Comparison of ENCODE assay signal across 15 cellular contexts in genomic region chr10:31728698-31729224, GRCh38.
"Had no signal": no experiment of that assay in that cellular context is flagged by ENCODE, and none has a peak within 500 bp of the region (broad histone marks: within the 10 kb centered on the region; RNA-seq: fewer than 3 reads in every experiment).

No MANE protein-coding gene starts in this region.

- ATAC-seq: heart left ventricle, left colon, lower lobe of right lung had no signal

- H3K4me1 ChIP-seq: heart left ventricle, lower lobe of right lung, parathyroid adenoma had no signal

- H3K36me3 ChIP-seq: heart left ventricle, lower lobe of right lung, neutrophil, thoracic aorta had no signal

- H3K4me1 Mint-ChIP-seq: activated CD4-positive, alpha-beta T cell treated with anti-CD3 and anti-CD28 coated beads, Interleukin-2, amount 10 ng/mL, durations not matched to agents 7 days and 5 days; activated naive CD8-positive, alpha-beta T cell treated with anti-CD3 and anti-CD28 coated beads for 36 hours had no signal

- H3K27ac ChIP-seq: heart left ventricle, lower lobe of right lung, neutrophil, parathyroid adenoma, thoracic aorta had no signal

- H3K9ac ChIP-seq: parathyroid adenoma had no signal

- H3K9me3 ChIP-seq: lower lobe of right lung, neutrophil, thoracic aorta had no signal

- H3K4me3 ChIP-seq: heart left ventricle, lower lobe of right lung, thoracic aorta had no signal

- H3K36me3 Mint-ChIP-seq: activated naive CD8-positive, alpha-beta T cell treated with anti-CD3 and anti-CD28 coated beads for 36 hours had no signal

- H3K27ac Mint-ChIP-seq: activated CD4-positive, alpha-beta T cell treated with anti-CD3 and anti-CD28 coated beads, Interleukin-2, amount 10 ng/mL, durations not matched to agents 7 days and 5 days; activated naive CD8-positive, alpha-beta T cell treated with anti-CD3 and anti-CD28 coated beads for 36 hours; T-helper 2 cell treated with Interferon-gamma antibody and Interleukin-4, amounts not matched to agents 5 μg/mL and 100 μg/mL, for 36 hours had no signal

- DNase-seq: activated CD4-positive, alpha-beta T cell treated with anti-CD3 and anti-CD28 coated beads, Interleukin-2, amount 10 ng/mL, durations not matched to agents 7 days and 5 days; activated CD4-positive, CD25-positive, alpha-beta regulatory T cell; activated gamma-delta T cell treated with Interleukin-2 at 50 U/mL for 16 hours; activated naive CD8-positive, alpha-beta T cell treated with anti-CD3 and anti-CD28 coated beads for 36 hours; effector memory CD4-positive, alpha-beta T cell; foreskin melanocyte; heart left ventricle; left colon; lower lobe of right lung; midbrain; stimulated activated CD4-positive, alpha-beta T cell treated with anti-CD3 and anti-CD28 coated beads, Interleukin-1b, Interleukin-23, amount 100 ng/mL, for 48 hours had no signal

- H3K4me3 Mint-ChIP-seq: activated CD4-positive, alpha-beta T cell treated with anti-CD3 and anti-CD28 coated beads, Interleukin-2, amount 10 ng/mL, durations not matched to agents 7 days and 5 days; activated naive CD8-positive, alpha-beta T cell treated with anti-CD3 and anti-CD28 coated beads for 36 hours; T-helper 2 cell treated with Interferon-gamma antibody and Interleukin-4, amounts not matched to agents 5 μg/mL and 100 μg/mL, for 36 hours had no signal
